ENCODE assay signal across 8 cellular contexts in the genomic region with DNA sequence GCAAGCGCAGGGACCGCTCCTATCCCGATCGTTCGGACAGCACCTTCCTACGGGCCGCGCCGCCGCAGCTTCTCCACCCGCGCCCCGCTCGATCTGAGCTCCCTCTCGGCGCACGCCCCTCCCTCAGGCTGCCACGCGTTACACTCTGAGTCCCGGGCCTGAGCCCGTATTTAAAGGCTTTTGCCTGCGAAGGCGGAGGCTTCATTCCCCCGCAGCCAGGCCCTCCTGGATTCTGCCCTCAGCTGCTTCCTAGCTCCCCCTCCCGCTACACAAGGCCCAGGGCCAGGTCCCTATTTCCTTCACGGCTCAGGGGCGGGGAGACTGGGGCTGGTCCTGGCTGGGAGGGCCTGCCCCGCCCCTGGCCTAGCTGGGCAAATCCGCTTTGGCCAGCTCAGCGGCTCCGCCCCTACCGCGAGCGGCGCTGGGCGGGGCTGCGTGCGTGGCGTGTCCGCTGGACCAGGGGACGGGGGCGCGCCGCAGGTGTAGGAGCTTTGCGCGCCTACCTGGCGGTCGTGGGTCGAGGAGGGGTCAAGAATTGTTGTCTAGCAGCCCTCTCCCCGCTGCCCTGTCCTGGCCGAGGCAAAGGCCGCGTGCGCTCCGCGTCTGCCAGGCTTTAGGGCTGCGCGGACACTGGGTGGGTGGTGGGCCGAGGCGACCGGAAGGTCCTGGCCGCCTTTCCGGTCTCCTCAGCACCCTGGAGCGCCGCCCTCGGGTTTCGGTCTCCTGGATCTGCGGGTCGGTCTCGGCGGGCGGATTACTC. TPM values are rescaled to one million over a fixed set of nuclear protein-coding genes. Genes with fewer than 3 reads are reported as not detected.
DNase-seq lines count a peak whose midpoint lies in the region; TF ChIP-seq lines count a peak whose summit lies in the region.

Gene UGDH (minus strand): TSS at position 144 of the 760 bp plus-strand sequence. CDS start 5,927 bp downstream, outside the sequence.

- H3K27ac ChIP-seq in neuronal stem cell (replicated peaks; ENCODE audit: low read length) = peak within 1 kb of the TSS; percentile 98

- peak; percentile 93 for DNase-seq in GM04503 (ENCODE audit: low read depth)
- DNase-seq in HEK293T (ENCODE audit: extremely low spot score) = peak; percentile 87
- DNase-seq in MV-4-11 (lab: John Stamatoyannopoulos, UW) = peak; percentile 89
- peak; percentile 96 for DNase-seq in SK-MEL-5 (ENCODE audit: low read depth, low spot score)
- DNase-seq in activated naive CD4-positive, alpha-beta T cell treated with Interleukin-2 at 50 U/mL for 16 hours = peak; percentile 93
- DNase-seq in foreskin melanocyte = peak; percentile 95
- DNase-seq in neuronal stem cell (ENCODE audit: low spot score) = peak; percentile 94

- H3K4me3 ChIP-seq in neuronal stem cell (ENCODE audit: low read length in 2 of 2) = peak within 1 kb of the TSS; percentile 89 to 97

- peaks cover 13 to 33% of the 10 kb centered on the region in 2 donors for H3K9me3 ChIP-seq in neuronal stem cell (replicated peaks in 1 of 2; ENCODE audit: control insufficient read depth in 2 of 2, insufficient read depth in 1 of 2, low read depth in 1 of 2, low read length in 2 of 2)

- H3K79me1 ChIP-seq in neuronal stem cell (ENCODE audit: low read depth, low read length) = peaks cover 3% of the 10 kb centered on the region

- H2BK12ac ChIP-seq in neuronal stem cell (ENCODE audit: low read length) = peak within 1 kb of the TSS; percentile 73

- in situ Hi-C loops in SK-MEL-5 (cut with HindIII; ENCODE audit: low pct_unique_long_range_greater_than_20kb, low sequenced_read_pairs) = no loop called here

- no peaks in the 10 kb centered on the region for H3K27me3 ChIP-seq in neuronal stem cell (ENCODE audit: control insufficient read depth in 3 of 3, insufficient read depth in 3 of 3, low read depth in 1 of 3, low read length in 3 of 3)

- peak within 1 kb of the TSS; percentile 75 for H2BK15ac ChIP-seq in neuronal stem cell (ENCODE audit: low read length)

- H2BK5ac ChIP-seq in neuronal stem cell (ENCODE audit: low read length) = peak within 1 kb of the TSS; percentile 100

- peak within 1 kb of the TSS; percentile 92 for H4K91ac ChIP-seq in neuronal stem cell (ENCODE audit: low read depth, low read length, poor library complexity)

- H3K4ac ChIP-seq in neuronal stem cell (ENCODE audit: low read length) = peak within 1 kb of the TSS; percentile 26

- peak within 1 kb of the TSS; percentile 82 for H4K8ac ChIP-seq in neuronal stem cell (ENCODE audit: low read depth, low read length)

- H3K4me2 ChIP-seq in neuronal stem cell (ENCODE audit: insufficient read depth, low read length, poor library complexity, severe bottlenecking) = peak within 1 kb of the TSS; percentile 75

- H2BK120ac ChIP-seq in neuronal stem cell (ENCODE audit: low read depth, low read length) = no peak within 1 kb of the TSS

- H3K14ac ChIP-seq in neuronal stem cell (ENCODE audit: low read length) = peak within 1 kb of the TSS; percentile 100

- peaks cover 2 to 4% of the 10 kb centered on the region in 2 donors for H3K4me1 ChIP-seq in neuronal stem cell (ENCODE audit: control insufficient read depth in 2 of 2, insufficient read depth in 1 of 2, low read depth in 1 of 2, low read length in 2 of 2)

- H3K18ac ChIP-seq in neuronal stem cell (ENCODE audit: low read length) = peak within 1 kb of the TSS; percentile 100

- peak within 1 kb of the TSS; percentile 99 for H3K23ac ChIP-seq in neuronal stem cell (ENCODE audit: low read depth, low read length, poor library complexity)

- H3K36me3 ChIP-seq in neuronal stem cell (replicated peaks in 1 of 2; ENCODE audit: control insufficient read depth in 2 of 2, insufficient read depth in 2 of 2, low read length in 2 of 2) = peaks cover 10 to 41% of the 10 kb centered on the region in 2 donors

- CTCF ChIA-PET in HEK293T (lab: Yijun Ruan, JAX) = no interaction called here

- TF ChIP-seq CTCF in subcutaneous adipose tissue (IDR thresholded peaks at IDR 0.05; ENCODE audit: low read depth) = no peak

- peak within 1 kb of the TSS; percentile 97 for H3K9ac ChIP-seq in neuronal stem cell (ENCODE audit: low read depth, low read length, poor library complexity)

- POLR2A ChIA-PET in HEK293T (lab: Yijun Ruan, JAX) = interaction anchor here (0.5 to 1.4 kb wide), 27 partner anchors 9 to 451 kb away, joined by 3 to 20 read pairs (median 4); partner anchors contain the start of genes LIAS, PDS5A, RPL9 and SMIM14

- H2AFZ ChIP-seq in neuronal stem cell (ENCODE audit: low read length) = peak within 1 kb of the TSS; percentile 95

- no CpG with 5 or more reads among the region's 72 CpGs for WGBS in neuronal stem cell (ENCODE audit: extremely low coverage in 2 of 2, insufficient read length in 2 of 2, insufficient replicate concordance in 1 of 2), 2 donors

- peak within 1 kb of the TSS; percentile 99 for H2AK5ac ChIP-seq in neuronal stem cell (ENCODE audit: low read depth, low read length)

TF ChIP-seq in HEK293T, 16 proteins besides CTCF, POLR2A, EP300 and RAD21:
- TF ChIP-seq FOXA1 (IDR thresholded peaks at IDR 0.05) = no peak
- no peak for TF ChIP-seq LEF1 (IDR thresholded peaks at IDR 0.05; ENCODE audit: borderline replicate concordance)
- TF ChIP-seq TARDBP (IDR thresholded peaks at IDR 0.05) = peak; percentile 68; the same call in 1 of the 2 replicates
TF ChIP-seq in HEK293T: peak in this region for 1.

RNA-seq across cellular contexts. Expression of gene UGDH, which starts in this region (rescaled TPM):
- 90.9 and 93.4 TPM in 2 replicates for total RNA-seq in SK-MEL-5 (2014; rRNA removed; shearing (Covaris generic))
- polyA plus RNA-seq in SK-MEL-5 (2015; cell fraction: cytosol; rRNA removed) = 97.6 and 109 TPM in 2 replicates
- polyA plus RNA-seq in SK-MEL-5 (2015; cell fraction: nucleus; rRNA removed) = 22.4 and 44.6 TPM in 2 replicates
- polyA plus RNA-seq in neuronal stem cell (2013, experiment 1 of 2) = 59.5 TPM
- polyA plus RNA-seq in neuronal stem cell (2013, experiment 2 of 2) = 63.4 TPM
- 100 to 1,000 TPM in 2 of 4 donors, 10 to 100 TPM in 2; 37.3 to 122 (median 84.2) TPM for total RNA-seq in subcutaneous adipose tissue

Comparison
In these comparisons a context has a peak if more than half of its experiments do, and no peak if none do; other contexts are left out.
1. Peak in every context shown above with its lines: DNase-seq, H3K4me3 ChIP-seq and H3K27ac ChIP-seq.